Comparison of ENCODE assay signal across 14 cellular contexts in the genomic region with DNA sequence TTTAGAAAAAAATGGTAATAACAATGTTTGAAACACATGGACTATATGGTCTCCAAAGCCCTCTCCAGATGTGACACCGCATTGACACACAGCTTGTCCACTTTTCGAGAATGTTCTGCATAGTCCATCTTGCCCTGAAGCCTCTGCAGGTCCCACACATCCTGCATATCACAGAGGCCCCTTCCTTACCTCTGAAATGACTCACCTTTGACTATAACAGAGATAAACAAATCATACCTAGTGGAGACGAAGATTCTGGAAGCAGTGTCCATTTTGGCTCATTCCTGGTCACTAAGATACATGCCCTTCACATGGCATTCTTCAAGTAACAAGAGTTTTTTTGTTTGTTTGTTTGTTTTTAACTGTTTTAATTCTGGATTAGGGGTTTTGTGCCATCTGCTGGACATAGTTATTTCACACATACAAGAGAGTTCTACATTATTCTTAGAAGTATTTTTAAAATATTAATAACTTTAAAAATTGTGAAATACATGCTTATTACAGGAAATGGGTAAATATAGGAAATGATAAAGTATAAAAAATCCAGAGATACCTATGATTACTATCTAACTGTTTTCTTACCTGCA. TPM values are rescaled to one million over a fixed set of nuclear protein-coding genes. Genes with fewer than 3 reads are reported as not detected.
DNase-seq lines count a peak whose midpoint lies in the region; ATAC-seq and TF ChIP-seq lines count a peak whose summit lies in the region.
"Had no signal": no experiment of that assay in that cellular context is flagged by ENCODE, and none has a peak within 500 bp of the region (broad histone marks: within the 10 kb centered on the region; RNA-seq: fewer than 3 reads in every experiment).

No MANE protein-coding gene starts in this region.

- TF ChIP-seq EP300 in SK-N-SH (IDR thresholded peaks at IDR 0.05; ENCODE audit: borderline replicate concordance in 1 of 2, low read depth in 1 of 2, low read length in 1 of 2): no peak
- TF ChIP-seq EP300 in tibial nerve (IDR thresholded peaks at IDR 0.05): no peak

- no peak overlapping the region for H3K4me2 ChIP-seq in SK-N-SH

- POLR2A ChIA-PET in SK-N-SH (lab: Yijun Ruan, JAX): no interaction called here

- no peak for ATAC-seq in SK-N-SH treated with all-trans-retinoic acid at 6 μM for 48 hours
- no peak for ATAC-seq in effector memory CD8-positive, alpha-beta T cell (replicated peaks)
- peak; percentile 49 for ATAC-seq in stimulated activated effector memory CD8-positive, alpha-beta T cell treated with anti-CD3 and anti-CD28 coated beads, Interleukin-12 subunit alpha, Interleukin-12 subunit beta, amount 100 ng/mL, for 72 hours
- ATAC-seq in HG02870 (IDR thresholded peaks at IDR 0.05; ENCODE audit: unreplicated experiment): no peak
- ATAC-seq in heart right ventricle: no peak
- ATAC-seq: body of pancreas; naive thymus-derived CD8-positive, alpha-beta T cell had no signal

- no peak for DNase-seq in SK-N-SH
- DNase-seq in NB4 (ENCODE audit: low read depth): no peak
- DNase-seq in effector memory CD8-positive, alpha-beta T cell: no peak
- no peak for DNase-seq in stimulated activated effector memory CD8-positive, alpha-beta T cell treated with anti-CD3 and anti-CD28 coated beads, Interleukin-12 subunit alpha, Interleukin-12 subunit beta, amount 100 ng/mL, for 72 hours (ENCODE audit: low spot score in 2 of 2)
- DNase-seq in tibial nerve (ENCODE audit: low spot score in 2 of 2): no peak
- no peak for DNase-seq in heart right ventricle
- DNase-seq: activated CD4-positive, alpha-beta T cell treated with anti-CD3 and anti-CD28 coated beads for 1 hour; body of pancreas; naive thymus-derived CD8-positive, alpha-beta T cell; NCI-H1092; NCI-H510A treated with DMSO at 0.1 percent for 48 hours; spleen had no signal

- peak overlapping the region; percentile 0 to 26 for H3K27ac Mint-ChIP-seq in effector memory CD8-positive, alpha-beta T cell
- no peak overlapping the region for H3K27ac Mint-ChIP-seq in stimulated activated effector memory CD8-positive, alpha-beta T cell treated with anti-CD3 and anti-CD28 coated beads, Interleukin-12 subunit alpha, Interleukin-12 subunit beta, amount 100 ng/mL, for 72 hours

- H3K27me3 Mint-ChIP-seq in effector memory CD8-positive, alpha-beta T cell: peaks cover 18 to 36% of the 10 kb centered on the region in 2 donors

- TF ChIP-seq RAD21 in SK-N-SH (IDR thresholded peaks at IDR 0.05; ENCODE audit: low read length): peak; percentile 13; the same call in 1 of the 2 replicates

- H4K20me1 ChIP-seq in SK-N-SH (ENCODE audit: insufficient read depth): no peaks in the 10 kb centered on the region

- intact Hi-C loops in heart right ventricle (cut with DNase I): no loop called here

- H2AFZ ChIP-seq in SK-N-SH (ENCODE audit: low read depth): no peak overlapping the region

- WGBS in SK-N-SH (ENCODE audit: low lambda C conversion rate): 32% methylated on average over 3 of the region's 3 CpGs
- 67 to 72% methylated on average over 3 of the region's 3 CpGs for WGBS in tibial nerve, 2 donors
- 68 to 74% methylated on average over 3 of the region's 3 CpGs for whole genome bisulfite sequencing in heart right ventricle, 2 donors

- H3K9ac ChIP-seq in SK-N-SH: no peak overlapping the region

- CTCF ChIA-PET in SK-N-SH (lab: Yijun Ruan, JAX): interaction anchor here (1.6 kb wide), 1 partner anchor 149 kb away, joined by 4 read pairs; no protein-coding TSS in a partner anchor

- H3K79me2 ChIP-seq in SK-N-SH (ENCODE audit: insufficient read depth): no peaks in the 10 kb centered on the region

- H3K4me3 ChIP-seq in SK-N-SH (ENCODE audit: low read depth in 2 of 2, low read length in 1 of 2) (no peak overlapping the region), NB4 (ENCODE audit: low read depth, low read length) (no peak overlapping the region), tibial nerve (no peak overlapping the region), heart right ventricle (no peak overlapping the region)
- H3K4me3 ChIP-seq: body of pancreas, spleen had no signal

- no peaks in the 10 kb centered on the region; the same call in 1 of the 2 replicates for H3K27me3 ChIP-seq in SK-N-SH (ENCODE audit: insufficient read depth)
- H3K27me3 ChIP-seq in tibial nerve: no peaks in the 10 kb centered on the region
- H3K27me3 ChIP-seq in heart right ventricle: peaks cover 0 to 11% (median 4%) of the 10 kb centered on the region in 7 donors
- H3K27me3 ChIP-seq: body of pancreas, spleen had no signal

- TF ChIP-seq POLR2A in NB4 (IDR thresholded peaks at IDR 0.05; ENCODE audit: extremely low read depth, insufficient read length) (no peak), tibial nerve (IDR thresholded peaks at IDR 0.05) (no peak)

- H3K27ac ChIP-seq in SK-N-SH (ENCODE audit: low read depth in 2 of 2, low read length in 1 of 2): no peak overlapping the region
- no peak overlapping the region for H3K27ac ChIP-seq in tibial nerve
- no peak overlapping the region for H3K27ac ChIP-seq in heart right ventricle
- H3K27ac ChIP-seq: body of pancreas had no signal

- H3K9me3 Mint-ChIP-seq in effector memory CD8-positive, alpha-beta T cell: no peaks in the 10 kb centered on the region
- H3K9me3 Mint-ChIP-seq in stimulated activated effector memory CD8-positive, alpha-beta T cell treated with anti-CD3 and anti-CD28 coated beads, Interleukin-12 subunit alpha, Interleukin-12 subunit beta, amount 100 ng/mL, for 72 hours: no peaks in the 10 kb centered on the region

- no peaks in the 10 kb centered on the region for H3F3A ChIP-seq in SK-N-SH (replicated peaks; ENCODE audit: insufficient read depth)

- H3K4me3 Mint-ChIP-seq in effector memory CD8-positive, alpha-beta T cell: peak overlapping the region in 1 of 2 donors; percentile 26
- H3K4me3 Mint-ChIP-seq in stimulated activated effector memory CD8-positive, alpha-beta T cell treated with anti-CD3 and anti-CD28 coated beads, Interleukin-12 subunit alpha, Interleukin-12 subunit beta, amount 100 ng/mL, for 72 hours: no peak overlapping the region
- H3K4me3 Mint-ChIP-seq: naive thymus-derived CD8-positive, alpha-beta T cell had no signal

- no peaks in the 10 kb centered on the region for H3K36me3 ChIP-seq in SK-N-SH (replicated peaks in 1 of 2; ENCODE audit: control insufficient read depth in 1 of 2, insufficient read depth in 2 of 2, low read length in 1 of 2)
- no peaks in the 10 kb centered on the region for H3K36me3 ChIP-seq in tibial nerve
- no peaks in the 10 kb centered on the region for H3K36me3 ChIP-seq in heart right ventricle
- H3K36me3 ChIP-seq: spleen had no signal

- H3K4me1 ChIP-seq in SK-N-SH (ENCODE audit: control insufficient read depth in 1 of 2, insufficient read depth in 2 of 2, low read depth in 1 of 2, low read length in 1 of 2) (no peaks in the 10 kb centered on the region), tibial nerve (no peaks in the 10 kb centered on the region), heart right ventricle (peaks cover 0 to 4% (median 0%) of the 10 kb centered on the region in 9 donors)
- H3K4me1 ChIP-seq: body of pancreas had no signal

- peaks cover 3% of the 10 kb centered on the region for H3K36me3 Mint-ChIP-seq in effector memory CD8-positive, alpha-beta T cell (ENCODE audit: insufficient read depth)
- H3K36me3 Mint-ChIP-seq in stimulated activated effector memory CD8-positive, alpha-beta T cell treated with anti-CD3 and anti-CD28 coated beads, Interleukin-12 subunit alpha, Interleukin-12 subunit beta, amount 100 ng/mL, for 72 hours: no peaks in the 10 kb centered on the region
- H3K36me3 Mint-ChIP-seq: naive thymus-derived CD8-positive, alpha-beta T cell had no signal

- TF ChIP-seq CTCF in SK-N-SH (IDR thresholded peaks at IDR 0.05) (peak; percentile 39), NB4 (IDR thresholded peaks at IDR 0.05; ENCODE audit: low read depth, low read length) (peak; percentile 2), tibial nerve (IDR thresholded peaks at IDR 0.05) (no peak), heart right ventricle (IDR thresholded peaks at IDR 0.05) (no peak)

- H3K9me2 ChIP-seq in SK-N-SH: no peaks in the 10 kb centered on the region

- H3K4me1 Mint-ChIP-seq in effector memory CD8-positive, alpha-beta T cell (ENCODE audit: low read depth in 2 of 2): peaks cover 7 to 26% of the 10 kb centered on the region in 2 donors
- peaks cover 35% of the 10 kb centered on the region for H3K4me1 Mint-ChIP-seq in stimulated activated effector memory CD8-positive, alpha-beta T cell treated with anti-CD3 and anti-CD28 coated beads, Interleukin-12 subunit alpha, Interleukin-12 subunit beta, amount 100 ng/mL, for 72 hours

- H3K9me3 ChIP-seq in SK-N-SH: no peaks in the 10 kb centered on the region
- no peaks in the 10 kb centered on the region for H3K9me3 ChIP-seq in tibial nerve
- no peaks in the 10 kb centered on the region for H3K9me3 ChIP-seq in heart right ventricle
- H3K9me3 ChIP-seq: body of pancreas, spleen had no signal

TF ChIP-seq in SK-N-SH, 30 proteins besides CTCF, POLR2A, EP300 and RAD21 (continues in another document):
- TF ChIP-seq EZH2phosphoT487 (IDR thresholded peaks at IDR 0.05; ENCODE audit: borderline replicate concordance, low read depth) (no peak), TCF12 (IDR thresholded peaks at IDR 0.05) (no peak), FOXM1 (IDR thresholded peaks at IDR 0.05; ENCODE audit: low read depth) (no peak), FOSL2 (IDR thresholded peaks at IDR 0.05; ENCODE audit: borderline replicate concordance, low read depth) (no peak), CHD2 (IDR thresholded peaks at IDR 0.05; ENCODE audit: low read length, partially characterized antibody) (no peak)

TF ChIP-seq in SK-N-SH treated with all-trans-retinoic acid at 6 μM for 48 hours, 23 proteins besides CTCF, POLR2A, EP300 and RAD21:
- no peak for TF ChIP-seq GLIS3 (CRISPR knock-in tag; IDR thresholded peaks at IDR 0.05)
- TF ChIP-seq OSR1 (CRISPR knock-in tag; IDR thresholded peaks at IDR 0.05): no peak
- TF ChIP-seq TCF4 (CRISPR knock-in tag; IDR thresholded peaks at IDR 0.05; ENCODE audit: borderline replicate concordance): no peak
- TF ChIP-seq BACH2 (CRISPR knock-in tag; IDR thresholded peaks at IDR 0.05; ENCODE audit: borderline replicate concordance): no peak
- TF ChIP-seq SNAI2 (CRISPR knock-in tag; IDR thresholded peaks at IDR 0.05): no peak
- TF ChIP-seq ZNF565 (CRISPR knock-in tag; conservative IDR thresholded peaks at IDR 0.05; ENCODE audit: low read depth): no peak

RNA-seq across cellular contexts. Expression of a gene that starts 5.1 kb away (rescaled TPM):
- polyA plus RNA-seq in SK-N-SH (2012; rRNA removed) (not detected in 2 replicates), heart right ventricle (not detected)
- not detected in 2 replicates for polyA plus RNA-seq in SK-N-SH (2012; cell fraction: cytosol; rRNA removed)
- not detected in 2 replicates for polyA plus RNA-seq in SK-N-SH (2012; cell fraction: nucleus; rRNA removed)
- total RNA-seq in tibial nerve (under 1 TPM in 1 of 4 donors, not detected in 3; 0.21 TPM), heart right ventricle (not detected)
- total RNA-seq: body of pancreas; naive thymus-derived CD8-positive, alpha-beta T cell had no signal
- polyA plus RNA-seq: naive thymus-derived CD8-positive, alpha-beta T cell had no signal

RNA-seq across cellular contexts. Expression of a gene that starts 47.5 kb away (rescaled TPM):
- polyA plus RNA-seq in SK-N-SH (2012; rRNA removed) (9.4 and 13.6 TPM in 2 replicates), heart right ventricle (10 to 100 TPM; 16.8 to 23.8 TPM)
- 18.8 and 21.4 TPM in 2 replicates for polyA plus RNA-seq in SK-N-SH (2012; cell fraction: cytosol; rRNA removed)
- 3.7 and 11.5 TPM in 2 replicates for polyA plus RNA-seq in SK-N-SH (2012; cell fraction: nucleus; rRNA removed)
- total RNA-seq in tibial nerve (10 to 100 TPM; 15.3 to 38.1 (median 20.0) TPM), heart right ventricle (10 to 100 TPM; 27.9 to 42.8 (median 36.1) TPM)

Comparison
In these comparisons a context has a peak if more than half of its experiments do, and no peak if none do; other contexts are left out.
1. CTCF ChIP-seq: peak in SK-N-SH (single experiment) and NB4 (single experiment); none in tibial nerve (0 of 5) and heart right ventricle (0 of 9).